In genomic region chr22:46150615-46151423, GRCh38 we compare ENCODE assay signal across 8 cellular contexts. TPM values are rescaled to one million over a fixed set of nuclear protein-coding genes. Genes with fewer than 3 reads are reported as not detected.
A peak's percentile ranks its signal among the peaks of the same experiment; 100 is the strongest.
DNase-seq lines count a peak whose midpoint lies in the region; ATAC-seq and TF ChIP-seq lines count a peak whose summit lies in the region.

No MANE protein-coding gene starts in this region.

- H3K36me3 ChIP-seq in CD4-positive, CD25-positive, alpha-beta regulatory T cell (ENCODE audit: control insufficient read depth, insufficient read depth, low read length), result no peaks in the 10 kb centered on the region
- no peaks in the 10 kb centered on the region for H3K36me3 ChIP-seq in endocrine pancreas (ENCODE audit: control insufficient read depth, insufficient read depth, low read length)
- no peaks in the 10 kb centered on the region for H3K36me3 ChIP-seq in muscle layer of duodenum (ENCODE audit: control insufficient read depth in 1 of 2, insufficient read depth in 2 of 2, low read length in 2 of 2)

- H3K9ac ChIP-seq in endocrine pancreas (ENCODE audit: control insufficient read depth, insufficient read depth, low read length), result peak overlapping the region; percentile 73

- ATAC-seq in CD4-positive, CD25-positive, alpha-beta regulatory T cell (ENCODE audit: low read depth in 2 of 2), result peak; percentile 6 to 9
- ATAC-seq in GM21423 (IDR thresholded peaks at IDR 0.05; ENCODE audit: unreplicated experiment), result peak; percentile 29
- ATAC-seq in activated CD8-positive, alpha-beta T cell treated with anti-CD3 and anti-CD28 coated beads for 36 hours, result peak; percentile 37

- POLR2A ChIA-PET in activated CD8-positive, alpha-beta T cell treated with anti-CD3 and anti-CD28 coated beads for 36 hours (lab: Charles Lee), result interaction anchor here (0.5 to 1.8 kb wide), 4 partner anchors 78 to 146 kb away, joined by 3 to 7 read pairs (median 3); partner anchors contain the start of gene GTSE1

- no peaks in the 10 kb centered on the region for H3K27me3 ChIP-seq in CD4-positive, CD25-positive, alpha-beta regulatory T cell (ENCODE audit: control insufficient read depth, insufficient read depth, low read length)
- H3K27me3 ChIP-seq in endocrine pancreas (ENCODE audit: control insufficient read depth, insufficient read depth, low read length), result no peaks in the 10 kb centered on the region
- no peaks in the 10 kb centered on the region for H3K27me3 ChIP-seq in muscle layer of duodenum (ENCODE audit: low read depth, low read length)

- peak overlapping the region; percentile 82 to 89 (median 85) for H3K4me3 Mint-ChIP-seq in CD4-positive, CD25-positive, alpha-beta regulatory T cell
- H3K4me3 Mint-ChIP-seq in IgD-negative memory B cell, result peak overlapping the region; percentile 83 to 93 (median 92)
- peak overlapping the region; percentile 75 for H3K4me3 Mint-ChIP-seq in activated CD8-positive, alpha-beta T cell treated with anti-CD3 and anti-CD28 coated beads for 36 hours

- peak overlapping the region in 1 of 3 donors; percentile 42 for H3K27ac Mint-ChIP-seq in CD4-positive, CD25-positive, alpha-beta regulatory T cell
- H3K27ac Mint-ChIP-seq in IgD-negative memory B cell, result peak overlapping the region in 2 of 3 donors; percentile 83 to 91
- peak overlapping the region; percentile 57 for H3K27ac Mint-ChIP-seq in activated CD8-positive, alpha-beta T cell treated with anti-CD3 and anti-CD28 coated beads for 36 hours

- TF ChIP-seq CTCF in activated CD8-positive, alpha-beta T cell treated with anti-CD3 and anti-CD28 coated beads for 36 hours (IDR thresholded peaks at IDR 0.05), result no peak

- intact Hi-C loops in activated CD8-positive, alpha-beta T cell treated with anti-CD3 and anti-CD28 coated beads for 36 hours (cut with micrococcal nuclease), result no loop called here

- peak; percentile 41 to 53 (median 52) for DNase-seq in CD4-positive, CD25-positive, alpha-beta regulatory T cell
- peak; percentile 73 for DNase-seq in activated CD8-positive, alpha-beta T cell treated with anti-CD3 and anti-CD28 coated beads for 36 hours
- DNase-seq in stimulated activated naive CD4-positive, alpha-beta T cell treated with Interleukin-2 at 50 U/mL for 16 hours (lab: John Stamatoyannopoulos, UW), result peak; percentile 50
- DNase-seq in amniotic stem cell (lab: John Stamatoyannopoulos, UW), result no peak

- peak overlapping the region; percentile 32 for H3K4me3 ChIP-seq in CD4-positive, CD25-positive, alpha-beta regulatory T cell (ENCODE audit: low read depth, low read length)
- H3K4me3 ChIP-seq in endocrine pancreas (ENCODE audit: control insufficient read depth, insufficient read depth, low read length) (no peak overlapping the region), muscle layer of duodenum (ENCODE audit: low read depth in 1 of 2, low read length in 2 of 2) (peak overlapping the region; percentile 67 to 76)

- H3K4me1 Mint-ChIP-seq in CD4-positive, CD25-positive, alpha-beta regulatory T cell, result peaks cover 0 to 28% (median 12%) of the 10 kb centered on the region in 4 donors
- peaks cover 11 to 17% (median 12%) of the 10 kb centered on the region in 3 donors for H3K4me1 Mint-ChIP-seq in IgD-negative memory B cell
- peaks cover 13% of the 10 kb centered on the region for H3K4me1 Mint-ChIP-seq in activated CD8-positive, alpha-beta T cell treated with anti-CD3 and anti-CD28 coated beads for 36 hours (ENCODE audit: low read depth)

- H3K4me1 ChIP-seq in CD4-positive, CD25-positive, alpha-beta regulatory T cell (ENCODE audit: control insufficient read depth, insufficient read depth, low read length, poor library complexity, severe bottlenecking), result peaks cover 20% of the 10 kb centered on the region
- H3K4me1 ChIP-seq in endocrine pancreas (ENCODE audit: control insufficient read depth, insufficient read depth, low read length) (no peaks in the 10 kb centered on the region), muscle layer of duodenum (ENCODE audit: control insufficient read depth in 1 of 2, insufficient read depth in 2 of 2, low read length in 2 of 2) (peaks cover 13 to 26% of the 10 kb centered on the region in 2 donors)

- H3K27ac ChIP-seq in CD4-positive, CD25-positive, alpha-beta regulatory T cell (ENCODE audit: insufficient read depth, low read length, poor library complexity, severe bottlenecking), result peak overlapping the region; percentile 65
- H3K27ac ChIP-seq in muscle layer of duodenum (ENCODE audit: low read length), result no peak overlapping the region

- H3K9me3 ChIP-seq in CD4-positive, CD25-positive, alpha-beta regulatory T cell (ENCODE audit: control insufficient read depth in 2 of 2, low read length in 2 of 2), result no peaks in the 10 kb centered on the region
- H3K9me3 ChIP-seq in endocrine pancreas (ENCODE audit: control insufficient read depth, low read length) (no peaks in the 10 kb centered on the region), muscle layer of duodenum (ENCODE audit: control insufficient read depth in 1 of 2, low read length in 2 of 2) (no peaks in the 10 kb centered on the region)

- CTCF ChIA-PET in activated CD8-positive, alpha-beta T cell treated with anti-CD3 and anti-CD28 coated beads for 36 hours (lab: Charles Lee), result interaction anchor here (0.9 to 1.3 kb wide), 3 partner anchors 9 to 34 kb away, joined by 3 to 4 read pairs (median 4); no protein-coding TSS in a partner anchor

- no peaks in the 10 kb centered on the region for H3K27me3 Mint-ChIP-seq in CD4-positive, CD25-positive, alpha-beta regulatory T cell
- H3K27me3 Mint-ChIP-seq in IgD-negative memory B cell, result no peaks in the 10 kb centered on the region
- peaks cover 7% of the 10 kb centered on the region for H3K27me3 Mint-ChIP-seq in activated CD8-positive, alpha-beta T cell treated with anti-CD3 and anti-CD28 coated beads for 36 hours

- H3K36me3 Mint-ChIP-seq in CD4-positive, CD25-positive, alpha-beta regulatory T cell, result no peaks in the 10 kb centered on the region
- peaks cover 4% of the 10 kb centered on the region for H3K36me3 Mint-ChIP-seq in IgD-negative memory B cell
- H3K36me3 Mint-ChIP-seq in activated CD8-positive, alpha-beta T cell treated with anti-CD3 and anti-CD28 coated beads for 36 hours (ENCODE audit: low read depth), result peaks cover 10% of the 10 kb centered on the region

- peaks cover 0 to 2% (median 0%) of the 10 kb centered on the region in 7 donors for H3K9me3 Mint-ChIP-seq in CD4-positive, CD25-positive, alpha-beta regulatory T cell
- no peaks in the 10 kb centered on the region for H3K9me3 Mint-ChIP-seq in IgD-negative memory B cell
- H3K9me3 Mint-ChIP-seq in activated CD8-positive, alpha-beta T cell treated with anti-CD3 and anti-CD28 coated beads for 36 hours, result no peaks in the 10 kb centered on the region

RNA-seq across cellular contexts. Expression of gene PPARA, which starts 0.5 kb away (rescaled TPM):
- total RNA-seq in CD4-positive, CD25-positive, alpha-beta regulatory T cell, result 10.3 TPM
- polyA plus RNA-seq in CD4-positive, CD25-positive, alpha-beta regulatory T cell, result 1 to 10 TPM in 3 of 4 donors, under 1 TPM in 1; 0.67 to 4.2 (median 3.2) TPM
- polyA plus RNA-seq in IgD-negative memory B cell, result 7.1 TPM
- total RNA-seq in activated CD8-positive, alpha-beta T cell treated with anti-CD3 and anti-CD28 coated beads for 36 hours, result 10 to 100 TPM in 1 of 2 experiments, 1 to 10 TPM in 1; 9.1 to 11.8 TPM
